ENCODE assay signal across 25 cellular contexts in the genomic region with DNA sequence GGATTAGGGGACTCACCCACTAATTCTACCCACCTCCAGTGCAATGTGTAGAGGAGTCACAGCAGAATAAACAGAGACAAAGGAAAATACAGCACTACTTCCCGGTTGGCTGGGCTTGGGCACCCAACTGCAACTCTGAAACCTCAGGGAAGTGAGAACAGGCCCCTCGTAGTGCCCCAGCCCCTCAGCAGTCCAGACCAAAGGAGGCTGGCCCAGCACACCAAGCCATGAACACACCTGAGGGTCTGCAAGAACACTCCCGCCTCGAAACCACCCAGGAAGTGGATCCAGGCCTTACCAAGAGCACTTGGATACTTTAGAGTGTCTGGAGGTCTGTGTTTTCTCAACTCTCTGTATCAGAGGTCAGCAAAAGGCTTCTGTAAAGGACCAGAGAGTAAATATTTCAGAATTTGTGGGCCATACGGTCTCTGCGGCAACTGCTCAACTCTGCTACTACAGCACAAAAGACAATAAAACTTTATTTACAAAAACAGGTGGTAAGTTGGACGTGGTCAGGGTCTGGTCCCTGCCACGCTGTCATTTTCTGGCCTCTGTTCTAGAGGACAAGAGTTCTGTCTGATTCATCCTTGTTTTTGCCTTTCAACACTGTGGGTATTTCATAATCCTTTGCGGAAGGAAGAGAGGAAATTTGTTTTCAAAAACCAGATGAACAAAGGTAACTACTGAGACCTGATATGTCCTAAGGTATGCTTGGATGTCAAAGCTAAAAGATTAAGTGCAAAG.
"Had no signal": no experiment of that assay in that cellular context is flagged by ENCODE, and none has a peak within 500 bp of the region (broad histone marks: within the 10 kb centered on the region; RNA-seq: fewer than 3 reads in every experiment).

No MANE protein-coding gene starts in this region.

- H3K9me3 ChIP-seq: left lung, pancreas, psoas muscle, thyroid gland, transverse colon, upper lobe of left lung, vagina had no signal

- H3K4me1 Mint-ChIP-seq: mesothelial cell of epicardium; naive thymus-derived CD4-positive, alpha-beta T cell; stimulated activated naive B cell treated with anti-CD40 and anti-IgM and Interleukin-4, amounts not matched to agents 10 μg/mL and 1 μg/mL and 100 μg/mL, for 72 hours had no signal

- H3K27ac ChIP-seq: left lung, pancreas, psoas muscle, skin epidermis, thyroid gland, transverse colon, upper lobe of left lung, vagina had no signal

- H3K36me3 ChIP-seq: left lung, pancreas, thyroid gland, transverse colon, upper lobe of left lung, vagina had no signal

- H3K27me3 Mint-ChIP-seq: stimulated activated naive B cell treated with anti-CD40 and anti-IgM and Interleukin-4, amounts not matched to agents 10 μg/mL and 1 μg/mL and 100 μg/mL, for 72 hours had no signal

- H3K27me3 ChIP-seq: left lung, pancreas, thyroid gland, transverse colon, upper lobe of left lung, vagina had no signal

- H3K9me3 Mint-ChIP-seq: mesothelial cell of epicardium; natural killer cell treated with Interleukin-12 subunit alpha and Interleukin-12 subunit beta and Interleukin-15 and Interleukin-18, amount 100 ng/mL, for 72 hours had no signal

- FAIRE-seq: keratinocyte, pancreas had no signal

- H3K4me3 ChIP-seq: left lung, lung, pancreas, psoas muscle, skin epidermis, thyroid gland, transverse colon, upper lobe of left lung, vagina had no signal

- DNase-seq: head of caudate nucleus; hippocampal formation; kidney glomerular epithelial cell; left cardiac atrium; left lung; mesendoderm; naive thymus-derived CD4-positive, alpha-beta T cell; pancreas; posterior cingulate gyrus; psoas muscle; stimulated activated CD4-positive, alpha-beta T cell treated with anti-CD3 and anti-CD28 coated beads, Interleukin-12 subunit alpha, Interleukin-12 subunit beta, amount 100 ng/mL, for 4 hours; stimulated activated CD4-positive, alpha-beta T cell treated with anti-CD3 and anti-CD28 coated beads, Interleukin-15, amount 100 ng/mL, for 24 hours; stimulated activated CD4-positive, alpha-beta T cell treated with anti-CD3 and anti-CD28 coated beads, Interleukin-2, amount 100 ng/mL, for 24 hours; stimulated activated CD4-positive, alpha-beta T cell treated with anti-CD3 and anti-CD28 coated beads, Interleukin-4, amount 100 ng/mL, for 1 hour; stimulated activated naive B cell treated with anti-CD40 and anti-IgM and Interleukin-4, amounts not matched to agents 10 μg/mL and 1 μg/mL and 100 μg/mL, for 72 hours; stimulated activated naive CD8-positive, alpha-beta T cell treated with anti-CD3 and anti-CD28 coated beads, Interleukin-15, Interleukin-2, amounts not matched to agents 100 U/mL and 50 U/mL, for 24 hours; thyroid gland; transverse colon; upper lobe of left lung had no signal

- H3K36me3 Mint-ChIP-seq: mesothelial cell of epicardium; naive thymus-derived CD4-positive, alpha-beta T cell; natural killer cell treated with Interleukin-12 subunit alpha and Interleukin-12 subunit beta and Interleukin-15 and Interleukin-18, amount 100 ng/mL, for 72 hours; stimulated activated naive B cell treated with anti-CD40 and anti-IgM and Interleukin-4, amounts not matched to agents 10 μg/mL and 1 μg/mL and 100 μg/mL, for 72 hours had no signal

- H3K4me3 Mint-ChIP-seq: mesothelial cell of epicardium; naive thymus-derived CD4-positive, alpha-beta T cell; natural killer cell treated with Interleukin-12 subunit alpha and Interleukin-12 subunit beta and Interleukin-15 and Interleukin-18, amount 100 ng/mL, for 72 hours; stimulated activated naive B cell treated with anti-CD40 and anti-IgM and Interleukin-4, amounts not matched to agents 10 μg/mL and 1 μg/mL and 100 μg/mL, for 72 hours had no signal

- H3K4me1 ChIP-seq: left lung, psoas muscle, thyroid gland, transverse colon, upper lobe of left lung, vagina had no signal

- H3K27ac Mint-ChIP-seq: mesothelial cell of epicardium; naive thymus-derived CD4-positive, alpha-beta T cell; natural killer cell treated with Interleukin-12 subunit alpha and Interleukin-12 subunit beta and Interleukin-15 and Interleukin-18, amount 100 ng/mL, for 72 hours; stimulated activated naive B cell treated with anti-CD40 and anti-IgM and Interleukin-4, amounts not matched to agents 10 μg/mL and 1 μg/mL and 100 μg/mL, for 72 hours had no signal
